Comparison of ENCODE assay signal across 14 cellular contexts in genomic region chr21:43827015-43827611, GRCh38.
DNase-seq lines count a peak whose midpoint lies in the region; ATAC-seq and TF ChIP-seq lines count a peak whose summit lies in the region.
"Had no signal": no experiment of that assay in that cellular context is flagged by ENCODE, and none has a peak within 500 bp of the region (broad histone marks: within the 10 kb centered on the region; RNA-seq: fewer than 3 reads in every experiment).

No MANE protein-coding gene starts in this region.

- H3K4me3 Mint-ChIP-seq in activated naive CD8-positive, alpha-beta T cell treated with anti-CD3 and anti-CD28 coated beads, Interleukin-2, amount 50 U/mL, for 24 hours, result no peak overlapping the region

- no peaks in the 10 kb centered on the region for H3K36me3 Mint-ChIP-seq in activated naive CD8-positive, alpha-beta T cell treated with anti-CD3 and anti-CD28 coated beads, Interleukin-2, amount 50 U/mL, for 24 hours (ENCODE audit: low read depth)

- no peaks in the 10 kb centered on the region for H3K9me3 Mint-ChIP-seq in activated naive CD8-positive, alpha-beta T cell treated with anti-CD3 and anti-CD28 coated beads, Interleukin-2, amount 50 U/mL, for 24 hours

- H3K4me1 Mint-ChIP-seq in activated naive CD8-positive, alpha-beta T cell treated with anti-CD3 and anti-CD28 coated beads, Interleukin-2, amount 50 U/mL, for 24 hours, result no peaks in the 10 kb centered on the region

- peaks cover 6% of the 10 kb centered on the region for H3K27me3 Mint-ChIP-seq in activated naive CD8-positive, alpha-beta T cell treated with anti-CD3 and anti-CD28 coated beads, Interleukin-2, amount 50 U/mL, for 24 hours

- no peak overlapping the region for H3K27ac Mint-ChIP-seq in activated naive CD8-positive, alpha-beta T cell treated with anti-CD3 and anti-CD28 coated beads, Interleukin-2, amount 50 U/mL, for 24 hours

- no peak for TF ChIP-seq CTCF in AG09309 (IDR thresholded peaks at IDR 0.05; ENCODE audit: control insufficient read depth, insufficient read depth, low read depth, low read length, missing control alignments)

- H3K4me3 ChIP-seq in AG09309 (ENCODE audit: control insufficient read depth, low read depth, low read length), result no peak overlapping the region

- no peak for ATAC-seq in GM19023 (IDR thresholded peaks at IDR 0.05; ENCODE audit: unreplicated experiment)
- ATAC-seq in activated naive CD8-positive, alpha-beta T cell treated with anti-CD3 and anti-CD28 coated beads, Interleukin-2, amount 50 U/mL, for 24 hours, result no peak

- DNase-seq in AG09309 (ENCODE audit: low read depth) (peak; percentile 17), HK-2 (ENCODE audit: unreplicated experiment) (peak; percentile 47), astrocyte of the hippocampus (ENCODE audit: low read depth, low spot score) (peak; percentile 60), kidney glomerular epithelial cell (lab: John Stamatoyannopoulos, UW) (peak; percentile 26), medulla oblongata (ENCODE audit: extremely low spot score) (no peak)
- DNase-seq in stimulated activated naive CD4-positive, alpha-beta T cell treated with Interleukin-2 at 50 U/mL for 16 hours (lab: John Stamatoyannopoulos, UW), result no peak
- no peak for DNase-seq in activated naive CD8-positive, alpha-beta T cell treated with anti-CD3 and anti-CD28 coated beads, Interleukin-2, amount 50 U/mL, for 24 hours
- DNase-seq: activated CD4-positive, alpha-beta T cell treated with anti-CD3 and anti-CD28 coated beads, Interleukin-2, amount 50 U/mL, for 48 hours; Caco-2; central memory CD4-positive, alpha-beta T cell; KG1; OCI-M1; small intestine had no signal

Comparison
In these comparisons a context has a peak if more than half of its experiments do, and no peak if none do; other contexts are left out.
1. DNase-seq: peak in AG09309 (single experiment), HK-2 (single experiment), astrocyte of the hippocampus (single experiment) and kidney glomerular epithelial cell (single experiment); none in stimulated activated naive CD4-positive, alpha-beta T cell treated with Interleukin-2 at 50 U/mL for 16 hours (single experiment), activated naive CD8-positive, alpha-beta T cell treated with anti-CD3 and anti-CD28 coated beads, Interleukin-2, amount 50 U/mL, for 24 hours (single experiment) and medulla oblongata (single experiment).